In genomic region chr3:195455789-195456188, GRCh38 we compare ENCODE assay signal across 22 cellular contexts. TPM values are rescaled to one million over a fixed set of nuclear protein-coding genes. Genes with fewer than 3 reads are reported as not detected.
A peak's percentile ranks its signal among the peaks of the same experiment; 100 is the strongest.
DNase-seq lines count a peak whose midpoint lies in the region; ATAC-seq, FAIRE-seq and TF ChIP-seq lines count a peak whose summit lies in the region.
"Had no signal": no experiment of that assay in that cellular context is flagged by ENCODE, and none has a peak within 500 bp of the region (broad histone marks: within the 10 kb centered on the region; RNA-seq: fewer than 3 reads in every experiment).

No MANE protein-coding gene starts in this region.

- FAIRE-seq in H1 (lab: Jason Lieb, UNC): no peak
- FAIRE-seq: A549, GM12878, GM19239 had no signal

- peaks cover 4% of the 10 kb centered on the region for H3K27me3 Mint-ChIP-seq in activated CD4-positive, alpha-beta T cell treated with anti-CD3 and anti-CD28 coated beads, Interleukin-2, amount 10 ng/mL, durations not matched to agents 24 days and 14 days
- H3K27me3 Mint-ChIP-seq in CD4-positive, CD25-positive, alpha-beta regulatory T cell: no peaks in the 10 kb centered on the region
- no peaks in the 10 kb centered on the region for H3K27me3 Mint-ChIP-seq in T-cell

- H3K23ac ChIP-seq in H1 (ENCODE audit: insufficient read length): no peak overlapping the region

- DNase-seq in activated CD4-positive, alpha-beta T cell treated with anti-CD3 and anti-CD28 coated beads, Interleukin-2, amount 10 ng/mL, durations not matched to agents 24 days and 14 days: peak; percentile 54
- no peak for DNase-seq in activated CD4-positive, alpha-beta T cell treated with anti-CD3 and anti-CD28 coated beads for 48 hours
- peak in 1 of 3 donors; percentile 16 for DNase-seq in CD4-positive, CD25-positive, alpha-beta regulatory T cell
- DNase-seq in T-cell: peak in 2 of 34 experiments; percentile 4
- no peak for DNase-seq in H1 (ENCODE audit: low read depth in 1 of 2, low spot score in 2 of 2)
- no peak for DNase-seq in breast epithelium (ENCODE audit: low spot score in 2 of 2)
- DNase-seq in aorta: no peak
- DNase-seq: AML-193; CD8-positive, alpha-beta memory T cell; COR-L47; DMS 273 treated with DMSO at 0.1 percent for 48 hours; DMS53; DND-41; EL had no signal

- no peaks in the 10 kb centered on the region for H4K20me1 ChIP-seq in H1 (replicated peaks in 1 of 2; ENCODE audit: control insufficient read depth in 1 of 2, insufficient read depth in 2 of 2, low read length in 2 of 2)

- H2BK15ac ChIP-seq in H1 (ENCODE audit: low read length): no peak overlapping the region

- peaks cover 9% of the 10 kb centered on the region for H3K4me1 Mint-ChIP-seq in activated CD4-positive, alpha-beta T cell treated with anti-CD3 and anti-CD28 coated beads, Interleukin-2, amount 10 ng/mL, durations not matched to agents 24 days and 14 days
- H3K4me1 Mint-ChIP-seq in CD4-positive, CD25-positive, alpha-beta regulatory T cell: peaks cover 7 to 29% (median 21%) of the 10 kb centered on the region in 4 donors
- H3K4me1 Mint-ChIP-seq in T-cell: peaks cover 25 to 27% (median 27%) of the 10 kb centered on the region in 3 donors

- no peak overlapping the region for H2BK20ac ChIP-seq in H1 (ENCODE audit: low read length)

- no peaks in the 10 kb centered on the region for H3K79me1 ChIP-seq in H1 (ENCODE audit: low read depth, low read length)

- H2BK5ac ChIP-seq in H1 (ENCODE audit: low read depth, low read length): no peak overlapping the region

- H3K18ac ChIP-seq in H1 (ENCODE audit: extremely low read depth, low read length): no peak overlapping the region

- H2BK120ac ChIP-seq in H1 (replicated peaks; ENCODE audit: low read depth, low read length): no peak overlapping the region

- TF ChIP-seq CTCF in H1 (IDR thresholded peaks at IDR 0.05; ENCODE audit: control extremely low read depth in 1 of 3, insufficient read depth in 1 of 3, low read depth in 1 of 3, low read length in 3 of 3) (no peak), breast epithelium (IDR thresholded peaks at IDR 0.05) (no peak)

- no peak overlapping the region for H3K27ac ChIP-seq in CD4-positive, CD25-positive, alpha-beta regulatory T cell (ENCODE audit: insufficient read depth, low read length, poor library complexity, severe bottlenecking)
- H3K27ac ChIP-seq in H1 (ENCODE audit: low read depth, low read length) (no peak overlapping the region), breast epithelium (no peak overlapping the region), aorta (ENCODE audit: low read depth in 1 of 2, low read length in 2 of 2) (no peak overlapping the region)
- H3K27ac ChIP-seq: 22Rv1, A549, C4-2B, HL-60 had no signal

- TF ChIP-seq RAD21 in H1 (IDR thresholded peaks at IDR 0.05 in 1 of 2, conservative IDR thresholded peaks at IDR 0.05 in 1 of 2; ENCODE audit: low read depth in 2 of 2, low read length in 2 of 2): no peak

- H3K9me3 ChIP-seq in CD4-positive, CD25-positive, alpha-beta regulatory T cell (ENCODE audit: control insufficient read depth in 2 of 2, low read length in 2 of 2): no peaks in the 10 kb centered on the region
- H3K9me3 ChIP-seq in H1 (ENCODE audit: insufficient read depth in 2 of 2, low read depth in 1 of 2, low read length in 1 of 2): no peaks in the 10 kb centered on the region
- no peaks in the 10 kb centered on the region for H3K9me3 ChIP-seq in breast epithelium
- H3K9me3 ChIP-seq in aorta (ENCODE audit: control insufficient read depth, low read length): no peaks in the 10 kb centered on the region
- H3K9me3 ChIP-seq: A549, HAP-1 had no signal

- H2AFZ ChIP-seq in H1 (ENCODE audit: low read length): 0 out of 2 replicates have a peak overlapping the region, but pooled peaks have one; percentile 14

- ATAC-seq in CD4-positive, CD25-positive, alpha-beta regulatory T cell (ENCODE audit: low read depth in 2 of 2): no peak
- peak in 3 of 4 experiments; percentile 31 to 46 (median 41) for ATAC-seq in T-cell (replicated peaks in 1 of 4)
- no peak for ATAC-seq in HG03159 (IDR thresholded peaks at IDR 0.05; ENCODE audit: unreplicated experiment)
- no peak for ATAC-seq in aorta (ENCODE audit: low FRiP score)
- ATAC-seq: A549, GM12878 had no signal

- H3K27me3 ChIP-seq in CD4-positive, CD25-positive, alpha-beta regulatory T cell (ENCODE audit: control insufficient read depth, insufficient read depth, low read length): no peaks in the 10 kb centered on the region
- no peaks in the 10 kb centered on the region for H3K27me3 ChIP-seq in H1 (replicated peaks in 1 of 4; ENCODE audit: control insufficient read depth in 3 of 4, extremely low read depth in 1 of 4, insufficient read depth in 3 of 4, low read length in 3 of 4)
- H3K27me3 ChIP-seq in breast epithelium: no peaks in the 10 kb centered on the region
- no peaks in the 10 kb centered on the region for H3K27me3 ChIP-seq in aorta (ENCODE audit: control insufficient read depth in 1 of 2, insufficient read depth in 2 of 2, low read length in 1 of 2)

- no peaks in the 10 kb centered on the region for H3K36me3 ChIP-seq in CD4-positive, CD25-positive, alpha-beta regulatory T cell (ENCODE audit: control insufficient read depth, insufficient read depth, low read length)
- H3K36me3 ChIP-seq in H1 (ENCODE audit: control insufficient read depth in 2 of 4, insufficient read depth in 4 of 4, low read length in 3 of 4): no peaks in the 10 kb centered on the region
- no peaks in the 10 kb centered on the region for H3K36me3 ChIP-seq in breast epithelium
- H3K36me3 ChIP-seq in aorta (ENCODE audit: control insufficient read depth in 1 of 2, insufficient read depth in 2 of 2, low read length in 1 of 2): no peaks in the 10 kb centered on the region
- H3K36me3 ChIP-seq: HAP-1 had no signal

- H4K8ac ChIP-seq in H1 (ENCODE audit: extremely low read depth, insufficient read depth, low read length): no peak overlapping the region

- H2AK5ac ChIP-seq in H1 (ENCODE audit: low read depth, low read length): no peak overlapping the region

- H3K4me1 ChIP-seq in CD4-positive, CD25-positive, alpha-beta regulatory T cell (ENCODE audit: control insufficient read depth, insufficient read depth, low read length, poor library complexity, severe bottlenecking): peaks cover 14% of the 10 kb centered on the region
- peaks cover 0 to 3% (median 0%) of the 10 kb centered on the region in 4 experiments; a peak in 1 of 7 replicates for H3K4me1 ChIP-seq in H1 (replicated peaks in 1 of 4; ENCODE audit: control insufficient read depth in 3 of 4, insufficient read depth in 4 of 4, low read length in 3 of 4)
- no peaks in the 10 kb centered on the region for H3K4me1 ChIP-seq in breast epithelium
- no peaks in the 10 kb centered on the region for H3K4me1 ChIP-seq in aorta (ENCODE audit: control insufficient read depth in 1 of 2, insufficient read depth in 2 of 2, low read length in 2 of 2)
- H3K4me1 ChIP-seq: A549, HAP-1 had no signal

- H2BK12ac ChIP-seq in H1 (ENCODE audit: low read depth, low read length): no peak overlapping the region

- POLR2A ChIA-PET in T-cell (lab: Charles Lee): interaction anchor here in 1 of 2 donors (0.5 kb wide), 1 partner anchor 95 kb away, joined by 3 read pairs; no protein-coding TSS in a partner anchor
- POLR2A ChIA-PET in H1 (lab: Charles Lee; ENCODE audit: partially characterized antibody): no interaction called here

- CTCF ChIA-PET in T-cell (lab: Charles Lee): no interaction called here
- CTCF ChIA-PET in H1 (lab: Charles Lee; ENCODE audit: partially characterized antibody): interaction anchor here (0.6 to 1.0 kb wide), 3 partner anchors 10 to 78 kb away, joined by 3 read pairs; no protein-coding TSS in a partner anchor

- TF ChIP-seq POLR2A in H1 (IDR thresholded peaks at IDR 0.05; ENCODE audit: control extremely low read depth in 1 of 2, low read depth in 2 of 2, low read length in 2 of 2) (no peak), breast epithelium (IDR thresholded peaks at IDR 0.05) (no peak)

- no peak overlapping the region for H3K4me2 ChIP-seq in H1 (ENCODE audit: insufficient read depth in 1 of 2, low read depth in 2 of 2, low read length in 2 of 2)
- H3K4me2 ChIP-seq: A549 had no signal

- no peak overlapping the region for H3K4me3 Mint-ChIP-seq in activated CD4-positive, alpha-beta T cell treated with anti-CD3 and anti-CD28 coated beads, Interleukin-2, amount 10 ng/mL, durations not matched to agents 24 days and 14 days
- H3K4me3 Mint-ChIP-seq in CD4-positive, CD25-positive, alpha-beta regulatory T cell: no peak overlapping the region
- H3K4me3 Mint-ChIP-seq in T-cell: no peak overlapping the region
- H3K4me3 Mint-ChIP-seq: CD8-positive, alpha-beta memory T cell had no signal

- no peak overlapping the region for H3K9ac ChIP-seq in H1 (replicated peaks in 1 of 4; ENCODE audit: extremely low read depth in 1 of 4, low read depth in 3 of 4, low read length in 3 of 4)

- 92% methylated on average over 7 of the region's 7 CpGs; no CpG with 5 or more reads in 1 of the 2 experiments for WGBS in H1 (ENCODE audit: extremely low coverage in 1 of 2, insufficient coverage in 1 of 2, insufficient read length in 1 of 2, insufficient replicate concordance in 2 of 2, low coverage in 1 of 2, low lambda C conversion rate in 2 of 2, missing lambda C conversion rate in 1 of 2), 2 experiments
- 93 to 94% methylated on average over 7 of the region's 7 CpGs for WGBS in aorta, 2 donors

- no peak overlapping the region for H3K56ac ChIP-seq in H1 (replicated peaks; ENCODE audit: insufficient read length, low read depth, low read length)

- no peaks in the 10 kb centered on the region for H3K36me3 Mint-ChIP-seq in activated CD4-positive, alpha-beta T cell treated with anti-CD3 and anti-CD28 coated beads, Interleukin-2, amount 10 ng/mL, durations not matched to agents 24 days and 14 days (ENCODE audit: low read depth)
- no peaks in the 10 kb centered on the region for H3K36me3 Mint-ChIP-seq in CD4-positive, CD25-positive, alpha-beta regulatory T cell
- H3K36me3 Mint-ChIP-seq in T-cell: peaks cover 2% of the 10 kb centered on the region

- no peak overlapping the region for H3K4me3 ChIP-seq in CD4-positive, CD25-positive, alpha-beta regulatory T cell (ENCODE audit: low read depth, low read length)
- H3K4me3 ChIP-seq in H1 (ENCODE audit: extremely low read depth in 1 of 4, insufficient read depth in 2 of 4, low read depth in 3 of 4, low read length in 4 of 4): no peak overlapping the region
- H3K4me3 ChIP-seq in breast epithelium: no peak overlapping the region
- H3K4me3 ChIP-seq in aorta (ENCODE audit: low read length in 2 of 2): no peak overlapping the region
- H3K4me3 ChIP-seq: A549, GM12878, HAP-1 had no signal

- intact Hi-C loops in activated CD4-positive, alpha-beta T cell treated with anti-CD3 and anti-CD28 coated beads, Interleukin-2, amount 10 ng/mL, durations not matched to agents 24 days and 14 days (cut with micrococcal nuclease): loop anchor here (5.0 kb wide), 1 partner anchor 183 kb away; the partner anchor contains the start of gene XXYLT1
- intact Hi-C loops in breast epithelium (cut with DNase I; ENCODE audit: low total_unique reads) (no loop called here), aorta (cut with DNase I) (no loop called here)

- no peak overlapping the region for H3K14ac ChIP-seq in H1 (ENCODE audit: insufficient read length)

- H3K27ac Mint-ChIP-seq in activated CD4-positive, alpha-beta T cell treated with anti-CD3 and anti-CD28 coated beads, Interleukin-2, amount 10 ng/mL, durations not matched to agents 24 days and 14 days: no peak overlapping the region
- H3K27ac Mint-ChIP-seq in CD4-positive, CD25-positive, alpha-beta regulatory T cell: peak overlapping the region in 2 of 3 donors; percentile 23 to 65
- peak overlapping the region; percentile 26 to 68 for H3K27ac Mint-ChIP-seq in T-cell

- H3K79me2 ChIP-seq in H1 (ENCODE audit: control insufficient read depth in 1 of 2, insufficient read depth in 2 of 2, low read length in 2 of 2): no peaks in the 10 kb centered on the region

- H4K91ac ChIP-seq in H1 (replicated peaks; ENCODE audit: insufficient read length, low read length): no peak overlapping the region

- no peak for TF ChIP-seq EP300 in H1 (IDR thresholded peaks at IDR 0.05; ENCODE audit: borderline replicate concordance in 1 of 2, low read depth in 2 of 2, low read length in 2 of 2)

- no peaks in the 10 kb centered on the region for H3K23me2 ChIP-seq in H1 (ENCODE audit: low read depth, low read length)

- no peak overlapping the region for H3K4ac ChIP-seq in H1 (replicated peaks; ENCODE audit: insufficient read length, low read depth, low read length)

- no peak overlapping the region for H4K5ac ChIP-seq in H1 (ENCODE audit: insufficient read length, low read depth, low read length)

- peaks cover 5% of the 10 kb centered on the region for H3K9me3 Mint-ChIP-seq in activated CD4-positive, alpha-beta T cell treated with anti-CD3 and anti-CD28 coated beads, Interleukin-2, amount 10 ng/mL, durations not matched to agents 24 days and 14 days
- peaks cover 0 to 5% (median 2%) of the 10 kb centered on the region in 7 donors for H3K9me3 Mint-ChIP-seq in CD4-positive, CD25-positive, alpha-beta regulatory T cell
- peaks cover 4 to 5% (median 4%) of the 10 kb centered on the region in 3 donors for H3K9me3 Mint-ChIP-seq in T-cell

RNA-seq across cellular contexts. Expression of gene ACAP2, which starts 13.0 kb away (rescaled TPM):
- total RNA-seq in activated CD4-positive, alpha-beta T cell treated with anti-CD3 and anti-CD28 coated beads, Interleukin-2, amount 10 ng/mL, durations not matched to agents 24 days and 14 days: 39.1 and 40.0 TPM in 2 replicates
- total RNA-seq in CD4-positive, CD25-positive, alpha-beta regulatory T cell: 121 TPM
- polyA plus RNA-seq in CD4-positive, CD25-positive, alpha-beta regulatory T cell: 10 to 100 TPM; 36.9 to 59.2 (median 48.5) TPM
- total RNA-seq in T-cell: 10 to 100 TPM; 63.6 to 90.7 (median 72.5) TPM
- 35.1 and 37.3 TPM in 2 replicates for total RNA-seq in H1 (2021; fragmentation: NEBNext Ultra II Directional; extraction: Animal tissue kit (Norgen Biotek cat#: 25700))
- 5.6 and 7.7 TPM in 2 replicates for polyA plus RNA-seq in H1 (2011; rRNA removed)
- 10.5 TPM for polyA plus RNA-seq in H1 (2011; cell fraction: cytosol; rRNA removed)
- 7.2 TPM for polyA plus RNA-seq in H1 (2011; cell fraction: nucleus; rRNA removed)
- polyA plus RNA-seq in H1 (2012, experiment 1 of 2): 7.3 to 17.6 TPM (median 11.4 TPM) in 4 replicates
- 0.59 TPM for polyA plus RNA-seq in H1 (2012, experiment 2 of 2)
- 18.2 TPM for polyA plus RNA-seq in H1 (2013, experiment 1 of 2)
- 16.6 TPM for polyA plus RNA-seq in H1 (2013, experiment 2 of 2)
- polyA minus RNA-seq in H1 (2011; rRNA and poly(A)+ RNA removed): 30.3 and 42.8 TPM in 2 replicates
- 31.2 TPM for polyA minus RNA-seq in H1 (2011; cell fraction: cytosol; rRNA and poly(A)+ RNA removed)
- polyA minus RNA-seq in H1 (2011; cell fraction: nucleus; rRNA and poly(A)+ RNA removed): 53.4 TPM
- total RNA-seq in breast epithelium: 10 to 100 TPM; 60.0 to 87.1 (median 63.0) TPM
- total RNA-seq in aorta: 10 to 100 TPM; 38.7 to 70.3 TPM
- polyA plus RNA-seq in aorta: 1 to 10 TPM; 6.5 to 9.9 TPM

Comparison
In these comparisons a context has a peak if more than half of its experiments do, and no peak if none do; other contexts are left out.
1. ATAC-seq: peak in T-cell (3 of 4); none in CD4-positive, CD25-positive, alpha-beta regulatory T cell (0 of 2), HG03159 (single experiment) and aorta (single experiment).